In the genomic region with DNA sequence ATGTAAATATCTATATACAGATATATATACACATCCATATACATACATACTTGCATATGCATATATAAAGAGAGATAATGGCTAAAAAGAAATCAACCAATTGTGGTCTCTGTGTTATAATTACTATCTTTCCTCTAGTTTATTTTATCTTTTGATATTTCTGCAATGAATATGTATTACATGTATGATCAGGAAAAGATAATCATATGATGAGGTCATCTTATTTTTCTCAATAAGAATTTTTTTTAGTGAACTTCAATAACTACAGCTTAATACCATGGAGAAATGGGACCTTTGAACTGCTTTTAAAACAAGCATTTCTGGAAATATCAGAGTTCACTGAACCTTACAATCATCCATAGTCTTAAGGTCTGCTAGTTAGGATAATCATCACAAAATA, we compare ENCODE assay signal across 8 cellular contexts.
"Had no signal": no experiment of that assay in that cellular context is flagged by ENCODE, and none has a peak within 500 bp of the region (broad histone marks: within the 10 kb centered on the region; RNA-seq: fewer than 3 reads in every experiment).

No MANE protein-coding gene starts in this region.

- H3K4me1 Mint-ChIP-seq: GM23338, H9 had no signal

- H3K4me3 Mint-ChIP-seq: GM23338, H9, HFFc6 had no signal

- H3K27ac ChIP-seq: HL-60 had no signal

- H3K4me3 ChIP-seq: GM23338, K562 had no signal

- DNase-seq: H9, HCEC 1CT, HFFc6, IMR-90, KG1 had no signal

- H3K27ac Mint-ChIP-seq: GM23338, H9, HFFc6 had no signal

- ATAC-seq: GM23338, K562 had no signal

- H3K9me3 Mint-ChIP-seq: HFFc6 had no signal
